In genomic region chr11:9495780-9496514, GRCh38 we compare ENCODE assay signal across 25 cellular contexts. TPM values are rescaled to one million over a fixed set of nuclear protein-coding genes. Genes with fewer than 3 reads are reported as not detected.
A peak's percentile ranks its signal among the peaks of the same experiment; 100 is the strongest.
DNase-seq lines count a peak whose midpoint lies in the region; ATAC-seq and TF ChIP-seq lines count a peak whose summit lies in the region.
"Had no signal": no experiment of that assay in that cellular context is flagged by ENCODE, and none has a peak within 500 bp of the region (broad histone marks: within the 10 kb centered on the region; RNA-seq: fewer than 3 reads in every experiment).

No MANE protein-coding gene starts in this region.

- H2AFZ ChIP-seq in hepatocyte: no peak overlapping the region

- H3K36me3 ChIP-seq in breast epithelium (peaks cover 5% of the 10 kb centered on the region), Panc1 (ENCODE audit: control insufficient read depth, insufficient read depth, low read length) (no peaks in the 10 kb centered on the region), hepatocyte (replicated peaks; ENCODE audit: insufficient read depth, low read depth) (no peaks in the 10 kb centered on the region), heart right ventricle (peaks cover 0 to 100% (median 57%) of the 10 kb centered on the region in 9 donors)

- CTCF ChIA-PET in MCF 10A (lab: Yijun Ruan, JAX): interaction anchor here (0.6 to 3.3 kb wide), 3 partner anchors 8 to 11 kb away, joined by 3 to 53 read pairs (median 13); no protein-coding TSS in a partner anchor
- CTCF ChIA-PET in Panc1 (lab: Charles Lee): no interaction called here

- peaks cover 64% of the 10 kb centered on the region for H3K36me3 Mint-ChIP-seq in MCF 10A (ENCODE audit: insufficient read depth, unreplicated experiment)
- peaks cover 33% of the 10 kb centered on the region for H3K36me3 Mint-ChIP-seq in activated T-cell treated with anti-CD3 and anti-CD28 coated beads, Interleukin-2, amount 50 U/mL, for 4 hours (ENCODE audit: insufficient read depth)

- no peaks in the 10 kb centered on the region for H3K79me2 ChIP-seq in hepatocyte

- 83% methylated on average over 6 of the region's 6 CpGs for WGBS in hepatocyte (ENCODE audit: low lambda C conversion rate, missing lambda C conversion rate)
- WGBS in heart right ventricle, 2 donors: 81 to 86% methylated on average over 6 of the region's 6 CpGs

- no peaks in the 10 kb centered on the region for H4K20me1 ChIP-seq in hepatocyte (ENCODE audit: insufficient read depth, poor library complexity, severe bottlenecking)
- H4K20me1 ChIP-seq: BLaER1 had no signal

- no peak overlapping the region for H3K27ac ChIP-seq in breast epithelium
- H3K27ac ChIP-seq in Panc1 (ENCODE audit: low read length): no peak overlapping the region
- H3K27ac ChIP-seq in hepatocyte: peak overlapping the region; percentile 44
- H3K27ac ChIP-seq in heart right ventricle: no peak overlapping the region
- H3K27ac ChIP-seq: BLaER1, HL-60, SJSA1 had no signal

- no peaks in the 10 kb centered on the region for H3K9me3 Mint-ChIP-seq in MCF 10A (ENCODE audit: unreplicated experiment)
- no peaks in the 10 kb centered on the region for H3K9me3 Mint-ChIP-seq in activated T-cell treated with anti-CD3 and anti-CD28 coated beads, Interleukin-2, amount 50 U/mL, for 4 hours
- H3K9me3 Mint-ChIP-seq: CD4-positive, CD25-positive, alpha-beta regulatory T cell; IgD-negative memory B cell had no signal

- ATAC-seq in Panc1: 0 out of 2 replicates have a peak, but pooled peaks have one; percentile 24
- no peak for ATAC-seq in heart right ventricle
- ATAC-seq in activated T-cell treated with anti-CD3 and anti-CD28 coated beads, Interleukin-2, amount 50 U/mL, for 4 hours: no peak
- ATAC-seq: PC-3 had no signal

- H3K9me3 ChIP-seq in breast epithelium: no peaks in the 10 kb centered on the region
- H3K9me3 ChIP-seq in Panc1 (ENCODE audit: control insufficient read depth, insufficient read depth, low read depth, low read length): no peaks in the 10 kb centered on the region
- H3K9me3 ChIP-seq in hepatocyte (ENCODE audit: low read depth): no peaks in the 10 kb centered on the region
- H3K9me3 ChIP-seq in heart right ventricle: no peaks in the 10 kb centered on the region
- H3K9me3 ChIP-seq: BLaER1, SJSA1 had no signal

- in situ Hi-C loops in Panc1 (cut with HindIII; ENCODE audit: low pct_unique_long_range_greater_than_20kb, low sequenced_read_pairs): no loop called here

- no peaks in the 10 kb centered on the region for H3K27me3 ChIP-seq in breast epithelium
- no peaks in the 10 kb centered on the region for H3K27me3 ChIP-seq in Panc1 (ENCODE audit: control insufficient read depth, insufficient read depth, low read length)
- H3K27me3 ChIP-seq in hepatocyte: no peaks in the 10 kb centered on the region
- H3K27me3 ChIP-seq in heart right ventricle: no peaks in the 10 kb centered on the region
- H3K27me3 ChIP-seq: BLaER1, SJSA1 had no signal

- H3K27ac Mint-ChIP-seq in MCF 10A (ENCODE audit: low read depth, unreplicated experiment): peak overlapping the region; percentile 64

- no peak overlapping the region for H3K4me3 Mint-ChIP-seq in MCF 10A (ENCODE audit: unreplicated experiment)
- no peak overlapping the region for H3K4me3 Mint-ChIP-seq in activated T-cell treated with anti-CD3 and anti-CD28 coated beads, Interleukin-2, amount 50 U/mL, for 4 hours
- H3K4me3 Mint-ChIP-seq: CD4-positive, CD25-positive, alpha-beta regulatory T cell; IgD-negative memory B cell had no signal

- TF ChIP-seq CTCF in MCF 10A (IDR thresholded peaks at IDR 0.05; ENCODE audit: unreplicated experiment) (no peak), breast epithelium (IDR thresholded peaks at IDR 0.05) (no peak), Panc1 (IDR thresholded peaks at IDR 0.05) (no peak), hepatocyte (IDR thresholded peaks at IDR 0.05; ENCODE audit: poor library complexity) (no peak), heart right ventricle (IDR thresholded peaks at IDR 0.05) (no peak)

- no TSS peak for BruUV-seq in MCF 10A (replicated peaks; lab: Mats Ljungman, UMichigan)
- BruUV-seq in Panc1 (replicated peaks; lab: Mats Ljungman, UMichigan): no TSS peak

- H3K4me1 Mint-ChIP-seq in MCF 10A (ENCODE audit: insufficient read depth, unreplicated experiment): no peaks in the 10 kb centered on the region
- no peaks in the 10 kb centered on the region for H3K4me1 Mint-ChIP-seq in activated T-cell treated with anti-CD3 and anti-CD28 coated beads, Interleukin-2, amount 50 U/mL, for 4 hours (ENCODE audit: low read depth)
- H3K4me1 Mint-ChIP-seq: CD4-positive, CD25-positive, alpha-beta regulatory T cell; IgD-negative memory B cell had no signal

- intact Hi-C loops in MCF 10A (cut with micrococcal nuclease): no loop called here
- intact Hi-C loops in breast epithelium (cut with DNase I; ENCODE audit: low total_unique reads): no loop called here
- intact Hi-C loops in Panc1 (cut with micrococcal nuclease; ENCODE audit: unreplicated experiment): no loop called here
- intact Hi-C loops in heart right ventricle (cut with DNase I): no loop called here

- no peak overlapping the region for H3K4me2 ChIP-seq in hepatocyte
- H3K4me2 ChIP-seq: BLaER1 had no signal

- POLR2A ChIA-PET in MCF 10A (lab: Yijun Ruan, JAX) (interaction anchor here (0.7 kb wide), 1 partner anchor 21 kb away, joined by 3 read pairs; no protein-coding TSS in a partner anchor), Panc1 (lab: Charles Lee) (no interaction called here)

- H3K9me2 ChIP-seq in hepatocyte (replicated peaks; ENCODE audit: insufficient read depth): no peaks in the 10 kb centered on the region

- DNase-seq in MCF 10A (ENCODE audit: unreplicated experiment) (no peak), breast epithelium (ENCODE audit: low spot score in 2 of 2) (no peak), Panc1 (ENCODE audit: low read depth, low spot score) (no peak), hepatocyte (ENCODE audit: low spot score) (no peak), heart right ventricle (no peak), DMS79 (lab: John Stamatoyannopoulos, UW) (no peak)
- DNase-seq in activated T-cell treated with anti-CD3 and anti-CD28 coated beads, Interleukin-2, amount 50 U/mL, for 4 hours: no peak
- DNase-seq: CD4-positive, CD25-positive, alpha-beta regulatory T cell; DMS53; GOT3; HCEC 1CT; NCI-H1092; NCI-H1417 treated with DMSO at 0.1 percent for 48 hours; NCI-H1694 treated with DMSO at 0.1 percent for 48 hours; NCI-H2081; NCI-H2171; NCI-H226; NCI-H510A; NCI-H69; PC-3; Right ventricle myocardium superior had no signal

- no peak for TF ChIP-seq POLR2A in breast epithelium (IDR thresholded peaks at IDR 0.05)

- H3K4me1 ChIP-seq in breast epithelium (no peaks in the 10 kb centered on the region), Panc1 (ENCODE audit: control insufficient read depth, insufficient read depth, low read length) (no peaks in the 10 kb centered on the region), hepatocyte (ENCODE audit: insufficient read depth) (peaks cover 7% of the 10 kb centered on the region), heart right ventricle (no peaks in the 10 kb centered on the region)
- H3K4me1 ChIP-seq: BLaER1, SJSA1 had no signal

- H3K4me3 ChIP-seq in breast epithelium: no peak overlapping the region
- H3K4me3 ChIP-seq in Panc1 (ENCODE audit: low read depth in 2 of 2, low read length in 2 of 2): no peak overlapping the region
- H3K4me3 ChIP-seq in hepatocyte: no peak overlapping the region
- no peak overlapping the region for H3K4me3 ChIP-seq in heart right ventricle
- H3K4me3 ChIP-seq: BLaER1, SJSA1 had no signal

- H3K27me3 Mint-ChIP-seq in MCF 10A (ENCODE audit: insufficient read depth, unreplicated experiment): no peaks in the 10 kb centered on the region
- H3K27me3 Mint-ChIP-seq in activated T-cell treated with anti-CD3 and anti-CD28 coated beads, Interleukin-2, amount 50 U/mL, for 4 hours (ENCODE audit: low read depth): no peaks in the 10 kb centered on the region
- H3K27me3 Mint-ChIP-seq: CD4-positive, CD25-positive, alpha-beta regulatory T cell; IgD-negative memory B cell had no signal

RNA-seq across cellular contexts. Expression of gene ZNF143, which starts 35.1 kb away (rescaled TPM):
- 19.0 and 25.2 TPM in 2 replicates for total RNA-seq in MCF 10A (2022)
- 10 to 100 TPM; 21.1 to 41.3 (median 39.2) TPM for total RNA-seq in breast epithelium
- 30.2 TPM for total RNA-seq in Panc1 (2021; ENCODE audit: unreplicated experiment)
- polyA plus RNA-seq in Panc1 (2012; ENCODE audit: insufficient read length): 14.9 TPM
- 36.1 and 47.1 TPM in 2 replicates for total RNA-seq in hepatocyte
- polyA plus RNA-seq in hepatocyte: 20.9 and 21.8 TPM in 2 replicates
- total RNA-seq in heart right ventricle: 10 to 100 TPM; 11.7 to 28.8 (median 17.6) TPM
- polyA plus RNA-seq in heart right ventricle: 10 to 100 TPM in 1 of 2 donors, 1 to 10 TPM in 1; 6.1 to 19.4 TPM
- 10 to 100 TPM; 26.5 to 35.2 (median 29.7) TPM for total RNA-seq in activated T-cell treated with anti-CD3 and anti-CD28 coated beads, Interleukin-2, amount 50 U/mL, for 4 hours
